ENCODE assay signal across 10 cellular contexts in genomic region chr7:21941570-21942224, GRCh38. TPM values are rescaled to one million over a fixed set of nuclear protein-coding genes. Genes with fewer than 3 reads are reported as not detected.
A peak's percentile ranks its signal among the peaks of the same experiment; 100 is the strongest.
DNase-seq lines count a peak whose midpoint lies in the region; ATAC-seq, FAIRE-seq and TF ChIP-seq lines count a peak whose summit lies in the region.
"Had no signal": no experiment of that assay in that cellular context is flagged by ENCODE, and none has a peak within 500 bp of the region (broad histone marks: within the 10 kb centered on the region; RNA-seq: fewer than 3 reads in every experiment).

No MANE protein-coding gene starts in this region.

- H3K4me1 ChIP-seq in mucosa of descending colon (ENCODE audit: low read depth) = peaks cover 16% of the 10 kb centered on the region

- no peak overlapping the region for H3K4me3 ChIP-seq in mucosa of descending colon
- H3K4me3 ChIP-seq: adrenal gland had no signal

- POLR2A ChIA-PET in T-cell (lab: Charles Lee) = no interaction called here

- H3K36me3 Mint-ChIP-seq in T-cell = peaks cover 4% of the 10 kb centered on the region

- no peak for TF ChIP-seq CTCF in mucosa of descending colon (IDR thresholded peaks at IDR 0.05)

- no peaks in the 10 kb centered on the region for H3K9me3 ChIP-seq in mucosa of descending colon
- H3K9me3 ChIP-seq: adrenal gland had no signal

- FAIRE-seq in GM12891 (lab: Jason Lieb, UNC) = peak; percentile 51

- no peaks in the 10 kb centered on the region for H3K9me3 Mint-ChIP-seq in T-cell

- H3K27ac Mint-ChIP-seq in T-cell = peak overlapping the region in 1 of 2 donors; percentile 46

- intact Hi-C loops in mucosa of descending colon (cut with DNase I, micrococcal nuclease) = loop anchor here in 1 of 2 donors (10.0 kb wide), 1 partner anchor 77 kb away; no protein-coding TSS in a partner anchor

- no peak for DNase-seq in GM12891 (ENCODE audit: insufficient read length, low spot score)
- peak in 1 of 34 experiments; percentile 11 for DNase-seq in T-cell
- DNase-seq in mucosa of descending colon = peak in 1 of 3 donors; percentile 5
- no peak for DNase-seq in RKO (ENCODE audit: low spot score)
- DNase-seq in 8988T = no peak

- H3K4me1 Mint-ChIP-seq in T-cell = peaks cover 38 to 64% (median 55%) of the 10 kb centered on the region in 3 donors

- H3K36me3 ChIP-seq in mucosa of descending colon (ENCODE audit: low read depth) = no peaks in the 10 kb centered on the region
- H3K36me3 ChIP-seq: adrenal gland had no signal

- CTCF ChIA-PET in T-cell (lab: Charles Lee) = interaction anchor here in 1 of 2 donors (0.5 kb wide), 1 partner anchor 89 kb away, joined by 3 read pairs; no protein-coding TSS in a partner anchor

- peak; percentile 20 for ATAC-seq in HG02852 (IDR thresholded peaks at IDR 0.05; ENCODE audit: unreplicated experiment)
- ATAC-seq in T-cell (replicated peaks in 1 of 4) = no peak
- ATAC-seq in mucosa of descending colon = peak; percentile 6
- no peak for ATAC-seq in GM19324 (IDR thresholded peaks at IDR 0.05; ENCODE audit: low FRiP score, unreplicated experiment)
- ATAC-seq in GM19452 (IDR thresholded peaks at IDR 0.05; ENCODE audit: unreplicated experiment) = no peak
- ATAC-seq: sciatic nerve had no signal

- H3K27me3 Mint-ChIP-seq in T-cell = no peaks in the 10 kb centered on the region

- H3K4me3 Mint-ChIP-seq in T-cell = peak overlapping the region in 2 of 3 donors; percentile 31 to 39

- TF ChIP-seq POLR2A in GM12891 (IDR thresholded peaks at IDR 0.05; ENCODE audit: low read depth, low read length) = no peak

TF ChIP-seq in GM12891, 5 proteins besides CTCF, POLR2A, EP300 and RAD21:
- no peak for TF ChIP-seq PAX5 (IDR thresholded peaks at IDR 0.05; ENCODE audit: insufficient read depth, low read length, severe bottlenecking)
- TF ChIP-seq POLR2AphosphoS5 (IDR thresholded peaks at IDR 0.05; ENCODE audit: low read depth, low read length) = 0 out of 2 replicates have a peak, but pooled peaks have one; percentile 23
- TF ChIP-seq SPI1 (IDR thresholded peaks at IDR 0.05; ENCODE audit: low read depth, low read length) = peak; percentile 81

RNA-seq across cellular contexts. Expression of gene CDCA7L, which starts 4.0 kb away (rescaled TPM):
- 38.1 TPM for polyA plus RNA-seq in GM12891 (2012; ENCODE audit: low read depth, missing spikeins)
- 10 to 100 TPM; 11.8 to 31.1 (median 21.4) TPM for total RNA-seq in T-cell
- 10 to 100 TPM; 20.8 to 33.7 (median 27.0) TPM for total RNA-seq in mucosa of descending colon

Comparison
In these comparisons a context has a peak if more than half of its experiments do, and no peak if none do; other contexts are left out.
1. ATAC-seq: peak in HG02852 (single experiment) and mucosa of descending colon (single experiment); none in T-cell (0 of 4), GM19324 (single experiment) and GM19452 (single experiment).